In genomic region chr6:27867051-27867940, GRCh38 we compare ENCODE assay signal across 8 cellular contexts. TPM values are rescaled to one million over a fixed set of nuclear protein-coding genes. Genes with fewer than 3 reads are reported as not detected.
DNase-seq lines count a peak whose midpoint lies in the region; ATAC-seq and TF ChIP-seq lines count a peak whose summit lies in the region.

No MANE protein-coding gene starts in this region.

- peak overlapping the region; percentile 82 for H3K27ac Mint-ChIP-seq in activated naive CD8-positive, alpha-beta T cell

- no peaks in the 10 kb centered on the region for H3K36me3 Mint-ChIP-seq in activated naive CD8-positive, alpha-beta T cell

- no peaks in the 10 kb centered on the region for H3K27me3 ChIP-seq in ACC112 (ENCODE audit: insufficient read depth, low read length)
- no peaks in the 10 kb centered on the region for H3K27me3 ChIP-seq in KMS-11 (ENCODE audit: insufficient read depth, low read depth)

- peak overlapping the region; percentile 96 for H2AFZ ChIP-seq in ACC112 (ENCODE audit: low read length, unreplicated experiment)
- H2AFZ ChIP-seq in KMS-11 (ENCODE audit: low read depth) = peak overlapping the region; percentile 68

- ATAC-seq in left cardiac atrium = peak; percentile 38 to 41
- no peak for ATAC-seq in HG02623 (IDR thresholded peaks at IDR 0.05; ENCODE audit: unreplicated experiment)

- peak overlapping the region; percentile 86 for H3K4me3 ChIP-seq in ACC112 (ENCODE audit: low read depth, low read length)
- H3K4me3 ChIP-seq in KMS-11 (IDR thresholded peaks at IDR 0.05; ENCODE audit: insufficient read depth, low read depth, low read length) = no peak overlapping the region
- peak overlapping the region; percentile 77 for H3K4me3 ChIP-seq in SK-N-MC

- no peaks in the 10 kb centered on the region for H4K20me1 ChIP-seq in KMS-11 (ENCODE audit: insufficient read depth)

- H3K36me3 ChIP-seq in ACC112 (ENCODE audit: insufficient read depth, low read length) = no peaks in the 10 kb centered on the region
- no peaks in the 10 kb centered on the region for H3K36me3 ChIP-seq in KMS-11 (ENCODE audit: insufficient read depth)
- no peaks in the 10 kb centered on the region for H3K36me3 ChIP-seq in SK-N-MC (ENCODE audit: insufficient read depth, low read length)

- H3K4me2 ChIP-seq in KMS-11 = peak overlapping the region; percentile 97

- H3K4me1 ChIP-seq in ACC112 (ENCODE audit: control insufficient read depth, insufficient read depth, low read length, unreplicated experiment) (peaks cover 7% of the 10 kb centered on the region), KMS-11 (ENCODE audit: low read depth, poor library complexity, severe bottlenecking) (peaks cover 18% of the 10 kb centered on the region)

- H3K79me2 ChIP-seq in ACC112 (ENCODE audit: control insufficient read depth, insufficient read depth, low read length, unreplicated experiment) (no peaks in the 10 kb centered on the region), KMS-11 (ENCODE audit: insufficient read depth, low read depth) (peaks cover 14% of the 10 kb centered on the region; the same call in 1 of the 2 replicates)

- no peaks in the 10 kb centered on the region for H3K27me3 Mint-ChIP-seq in activated naive CD8-positive, alpha-beta T cell

- peak overlapping the region; percentile 98 for H3K4me3 Mint-ChIP-seq in activated naive CD8-positive, alpha-beta T cell

- H3K9me3 Mint-ChIP-seq in activated naive CD8-positive, alpha-beta T cell (ENCODE audit: low read depth) = no peaks in the 10 kb centered on the region

- H3K9me3 ChIP-seq in SK-N-MC (ENCODE audit: low read depth, low read length) = no peaks in the 10 kb centered on the region

- DNase-seq in SK-N-MC (ENCODE audit: low read depth, low spot score) (no peak), left cardiac atrium (peak; percentile 76), renal cortical epithelial cell (ENCODE audit: low read depth) (peak; percentile 48)

- intact Hi-C loops in left cardiac atrium (cut with DNase I) = no loop called here

- H3K4me1 Mint-ChIP-seq in activated naive CD8-positive, alpha-beta T cell (ENCODE audit: low read depth) = peaks cover 47% of the 10 kb centered on the region

- H3K27ac ChIP-seq in ACC112 (ENCODE audit: low read depth, low read length) = peak overlapping the region; percentile 87
- peak overlapping the region; percentile 100 for H3K27ac ChIP-seq in KMS-11
- peak overlapping the region; percentile 80 for H3K27ac ChIP-seq in SK-N-MC

- TF ChIP-seq CTCF in KMS-11 (conservative IDR thresholded peaks at IDR 0.05; ENCODE audit: low read depth, low read length) = peak; percentile 0; the same call in 1 of the 2 replicates

- TF ChIP-seq POLR2A in GM19099 (IDR thresholded peaks at IDR 0.05; ENCODE audit: extremely low read depth, insufficient read length, low read depth) = peak; percentile 95

- peak overlapping the region; percentile 100 for H3K9ac ChIP-seq in KMS-11
- peak overlapping the region; percentile 75 for H3K9ac ChIP-seq in SK-N-MC (ENCODE audit: insufficient read length)

RNA-seq across cellular contexts. Expression of gene OR2B2, which starts 44.9 kb away (rescaled TPM):
- total RNA-seq in left cardiac atrium (not detected), renal cortical epithelial cell (not detected in 2 replicates)
